Comparison of ENCODE assay signal across 1 cellular context in genomic region chr5:1185652-1186350, GRCh38.
TF ChIP-seq lines count a peak whose summit lies in the region.

No MANE protein-coding gene starts in this region.

TF ChIP-seq in HepG2, 621 proteins besides CTCF, POLR2A, EP300 and RAD21 (continued from another document and continues in another):
- no peak for TF ChIP-seq PBX3 (CRISPR knock-in tag; IDR thresholded peaks at IDR 0.05; ENCODE audit: borderline replicate concordance)
- no peak for TF ChIP-seq FOXA1 (IDR thresholded peaks at IDR 0.05)
- peak; percentile 80 for TF ChIP-seq FOXA1 (CRISPR knock-in tag; IDR thresholded peaks at IDR 0.05)
- TF ChIP-seq TEAD3 (CRISPR knock-in tag; optimal IDR thresholded peaks at IDR 0.05; ENCODE audit: borderline replicate concordance) = peak; percentile 91
- TF ChIP-seq FOXA3 (CRISPR knock-in tag; IDR thresholded peaks at IDR 0.05) = peak; percentile 75
- no peak for TF ChIP-seq ELK4 (CRISPR knock-in tag; IDR thresholded peaks at IDR 0.05; ENCODE audit: borderline replicate concordance)
- TF ChIP-seq FOXJ3 (CRISPR knock-in tag; IDR thresholded peaks at IDR 0.05; ENCODE audit: borderline replicate concordance) = peak; percentile 92; the same call in 1 of the 2 replicates
- peak; percentile 75 for TF ChIP-seq HNF4A (CRISPR knock-in tag; IDR thresholded peaks at IDR 0.05)
- 0 out of 2 replicates have a peak, but pooled peaks have one; percentile 25 for TF ChIP-seq ZNF143 (CRISPR knock-in tag; IDR thresholded peaks at IDR 0.05)
- peak; percentile 84 for TF ChIP-seq ZNF687 (CRISPR knock-in tag; IDR thresholded peaks at IDR 0.05)
- 0 out of 2 replicates have a peak, but pooled peaks have one; percentile 60 for TF ChIP-seq BORCS8-MEF2B (CRISPR knock-in tag; IDR thresholded peaks at IDR 0.05)
- TF ChIP-seq ZGPAT (CRISPR knock-in tag; IDR thresholded peaks at IDR 0.05) = 0 out of 2 replicates have a peak, but pooled peaks have one; percentile 60
- TF ChIP-seq MXD4 (CRISPR knock-in tag; IDR thresholded peaks at IDR 0.05) = peak; percentile 24; the same call in 1 of the 2 replicates
- TF ChIP-seq UBTF (CRISPR knock-in tag; IDR thresholded peaks at IDR 0.05) = peak; percentile 72
- peak; percentile 94 for TF ChIP-seq ZNF609 (CRISPR knock-in tag; IDR thresholded peaks at IDR 0.05; ENCODE audit: borderline replicate concordance)
- TF ChIP-seq ELF3 (CRISPR knock-in tag; IDR thresholded peaks at IDR 0.05) = peak; percentile 89
- TF ChIP-seq ZNF597 (CRISPR knock-in tag; IDR thresholded peaks at IDR 0.05) = 0 out of 2 replicates have a peak, but pooled peaks have one; percentile 27
- TF ChIP-seq ZSCAN21 (CRISPR knock-in tag; IDR thresholded peaks at IDR 0.05; ENCODE audit: borderline replicate concordance) = no peak; the same call in 1 of the 2 replicates
- no peak for TF ChIP-seq ZNF501 (CRISPR knock-in tag; IDR thresholded peaks at IDR 0.05)
- TF ChIP-seq HNRNPH1 (optimal IDR thresholded peaks at IDR 0.05; ENCODE audit: low read depth, low read length) = peak; percentile 46
- peak; percentile 55; the same call in 1 of the 2 replicates for TF ChIP-seq ZNF281 (CRISPR knock-in tag; IDR thresholded peaks at IDR 0.05; ENCODE audit: borderline replicate concordance)
- peak; percentile 83; the same call in 1 of the 2 replicates for TF ChIP-seq MEIS1 (CRISPR knock-in tag; IDR thresholded peaks at IDR 0.05; ENCODE audit: borderline replicate concordance)
- TF ChIP-seq MAFK (conservative IDR thresholded peaks at IDR 0.05 in 1 of 2, IDR thresholded peaks at IDR 0.05 in 1 of 2; ENCODE audit: low read length in 2 of 2) = no peak
- TF ChIP-seq RCOR2 (CRISPR knock-in tag; IDR thresholded peaks at IDR 0.05) = no peak
- no peak for TF ChIP-seq CHD4 (IDR thresholded peaks at IDR 0.05; ENCODE audit: borderline replicate concordance, low read length)
- TF ChIP-seq POGK (CRISPR knock-in tag; conservative IDR thresholded peaks at IDR 0.05) = peak; percentile 84
- TF ChIP-seq BRF2 (CRISPR knock-in tag; IDR thresholded peaks at IDR 0.05) = 0 out of 2 replicates have a peak, but pooled peaks have one; percentile 58
- peak; percentile 49; the same call in 1 of the 2 replicates for TF ChIP-seq PHF20 (CRISPR knock-in tag; IDR thresholded peaks at IDR 0.05)
- TF ChIP-seq ZNF629 (CRISPR knock-in tag; conservative IDR thresholded peaks at IDR 0.05) = 0 out of 2 replicates have a peak, but pooled peaks have one; percentile 7
- TF ChIP-seq NR2C2 (CRISPR knock-in tag; IDR thresholded peaks at IDR 0.05; ENCODE audit: borderline replicate concordance) = peak; percentile 67
- peak; percentile 43; the same call in 1 of the 2 replicates for TF ChIP-seq RFXAP (CRISPR knock-in tag; IDR thresholded peaks at IDR 0.05; ENCODE audit: borderline replicate concordance)
